In the genomic region with DNA sequence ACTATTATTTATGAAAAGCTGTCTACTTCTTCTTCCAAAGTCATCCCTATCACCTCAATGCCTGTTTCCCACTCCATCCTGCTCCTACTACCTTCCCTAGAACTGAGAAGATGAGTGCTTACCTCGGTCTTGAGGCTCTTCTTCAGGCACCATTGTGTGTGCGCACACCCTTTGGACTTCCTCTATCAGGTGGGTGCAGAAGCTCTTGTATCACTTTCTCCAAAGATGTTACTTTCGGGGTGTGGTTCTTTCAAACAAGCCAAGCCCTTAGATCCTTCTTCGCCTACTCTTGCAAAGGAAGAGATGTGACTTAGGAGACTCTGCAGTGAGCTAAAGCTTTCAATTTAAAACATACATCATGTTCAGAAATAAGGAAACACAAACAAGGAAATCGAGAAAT, we compare ENCODE assay signal across 30 cellular contexts. TPM values are rescaled to one million over a fixed set of nuclear protein-coding genes. Genes with fewer than 3 reads are reported as not detected.
"Had no signal": no experiment of that assay in that cellular context is flagged by ENCODE, and none has a peak within 500 bp of the region (broad histone marks: within the 10 kb centered on the region; RNA-seq: fewer than 3 reads in every experiment).

A gene with protein sequence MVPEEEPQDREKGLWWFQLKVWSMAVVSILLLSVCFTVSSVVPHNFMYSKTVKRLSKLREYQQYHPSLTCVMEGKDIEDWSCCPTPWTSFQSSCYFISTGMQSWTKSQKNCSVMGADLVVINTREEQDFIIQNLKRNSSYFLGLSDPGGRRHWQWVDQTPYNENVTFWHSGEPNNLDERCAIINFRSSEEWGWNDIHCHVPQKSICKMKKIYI (minus strand): TSS at position 180 of the 400 bp plus-strand sequence. CDS start 27 bp downstream, at position 153.

- DNase-seq: activated CD4-positive, alpha-beta memory T cell treated with anti-CD3 and anti-CD28 coated beads for 36 hours; activated CD4-positive, alpha-beta T cell treated with anti-CD3 and anti-CD28 coated beads for 4 hours; activated effector memory CD4-positive, alpha-beta T cell treated with Interleukin-2 at 50 U/mL for 16 hours; activated naive CD4-positive, alpha-beta T cell treated with anti-CD3 and anti-CD28 coated beads for 36 hours; activated naive CD8-positive, alpha-beta T cell treated with anti-CD3 and anti-CD28 coated beads, Interleukin-2, amount 10 ng/mL, durations not matched to agents 7 days and 5 days; activated T-cell treated with anti-CD3 and anti-CD28 coated beads, Interleukin-2, amount 50 U/mL, for 48 hours; amniotic stem cell; dorsolateral prefrontal cortex; glutamatergic neuron; immature natural killer cell; lower lobe of right lung; naive thymus-derived CD4-positive, alpha-beta T cell; right lobe of liver; stimulated activated CD4-positive, alpha-beta T cell treated with anti-CD3 and anti-CD28 coated beads, Interleukin-1b, Interleukin-23, amount 100 ng/mL, for 48 hours; substantia nigra; transverse colon had no signal

- H3K27ac ChIP-seq: breast epithelium, dorsolateral prefrontal cortex, esophagus muscularis mucosa, hepatocyte, lower lobe of right lung, parathyroid adenoma, right lobe of liver, transverse colon had no signal

- H3K4me1 Mint-ChIP-seq: activated naive CD8-positive, alpha-beta T cell treated with anti-CD3 and anti-CD28 coated beads, Interleukin-2, amount 10 ng/mL, durations not matched to agents 7 days and 5 days had no signal

- H3K9me3 Mint-ChIP-seq: activated CD4-positive, alpha-beta memory T cell treated with anti-CD3 and anti-CD28 coated beads for 36 hours; activated naive CD4-positive, alpha-beta T cell treated with anti-CD3 and anti-CD28 coated beads for 36 hours; central memory CD8-positive, alpha-beta T cell; stimulated activated naive CD8-positive, alpha-beta T cell treated with anti-CD3 and anti-CD28 coated beads, Interleukin-15, Interleukin-2, amounts not matched to agents 100 ng/mL and 50 ng/mL, for 24 hours had no signal

- ATAC-seq: left lobe of liver; lower lobe of right lung; naive thymus-derived CD4-positive, alpha-beta T cell; right lobe of liver had no signal

- H3K27me3 Mint-ChIP-seq: activated naive CD8-positive, alpha-beta T cell treated with anti-CD3 and anti-CD28 coated beads, Interleukin-2, amount 10 ng/mL, durations not matched to agents 7 days and 5 days; central memory CD8-positive, alpha-beta T cell; naive thymus-derived CD4-positive, alpha-beta T cell; stimulated activated naive CD8-positive, alpha-beta T cell treated with anti-CD3 and anti-CD28 coated beads, Interleukin-15, Interleukin-2, amounts not matched to agents 100 ng/mL and 50 ng/mL, for 24 hours had no signal

- H3K4me1 ChIP-seq: breast epithelium, esophagus muscularis mucosa, lower lobe of right lung, parathyroid adenoma, right lobe of liver, transverse colon had no signal

- H3K36me3 Mint-ChIP-seq: activated CD4-positive, alpha-beta memory T cell treated with anti-CD3 and anti-CD28 coated beads for 36 hours; activated naive CD8-positive, alpha-beta T cell treated with anti-CD3 and anti-CD28 coated beads, Interleukin-2, amount 10 ng/mL, durations not matched to agents 7 days and 5 days; naive thymus-derived CD4-positive, alpha-beta T cell had no signal

- H3K4me3 ChIP-seq: breast epithelium, dorsolateral prefrontal cortex, esophagus muscularis mucosa, hepatocyte, lower lobe of right lung, right lobe of liver, skin epidermis, transverse colon had no signal

- H3K27ac Mint-ChIP-seq: activated CD4-positive, alpha-beta memory T cell treated with anti-CD3 and anti-CD28 coated beads for 36 hours; activated naive CD4-positive, alpha-beta T cell treated with anti-CD3 and anti-CD28 coated beads for 36 hours; activated naive CD8-positive, alpha-beta T cell treated with anti-CD3 and anti-CD28 coated beads, Interleukin-2, amount 10 ng/mL, durations not matched to agents 7 days and 5 days; stimulated activated naive CD8-positive, alpha-beta T cell treated with anti-CD3 and anti-CD28 coated beads, Interleukin-15, Interleukin-2, amounts not matched to agents 100 ng/mL and 50 ng/mL, for 24 hours had no signal

- H3K9me3 ChIP-seq: esophagus muscularis mucosa, lower lobe of right lung, right lobe of liver, transverse colon had no signal

- FAIRE-seq: colon, frontal cortex, urothelium cell line had no signal

- H3K27me3 ChIP-seq: breast epithelium, dorsolateral prefrontal cortex, esophagus muscularis mucosa, hepatocyte, right lobe of liver, transverse colon had no signal

- H3K36me3 ChIP-seq: breast epithelium, esophagus muscularis mucosa, lower lobe of right lung, right lobe of liver, transverse colon had no signal

- H3K4me3 Mint-ChIP-seq: activated CD4-positive, alpha-beta memory T cell treated with anti-CD3 and anti-CD28 coated beads for 36 hours; activated naive CD4-positive, alpha-beta T cell treated with anti-CD3 and anti-CD28 coated beads for 36 hours; activated naive CD8-positive, alpha-beta T cell treated with anti-CD3 and anti-CD28 coated beads, Interleukin-2, amount 10 ng/mL, durations not matched to agents 7 days and 5 days; central memory CD8-positive, alpha-beta T cell; naive thymus-derived CD4-positive, alpha-beta T cell; stimulated activated naive CD8-positive, alpha-beta T cell treated with anti-CD3 and anti-CD28 coated beads, Interleukin-15, Interleukin-2, amounts not matched to agents 100 ng/mL and 50 ng/mL, for 24 hours had no signal

RNA-seq across cellular contexts. Expression of the gene that starts here (rescaled TPM):
- total RNA-seq: activated CD4-positive, alpha-beta memory T cell treated with anti-CD3 and anti-CD28 coated beads for 36 hours; activated naive CD4-positive, alpha-beta T cell treated with anti-CD3 and anti-CD28 coated beads for 36 hours; activated naive CD8-positive, alpha-beta T cell treated with anti-CD3 and anti-CD28 coated beads, Interleukin-2, amount 10 ng/mL, durations not matched to agents 7 days and 5 days; breast epithelium; dorsolateral prefrontal cortex; esophagus muscularis mucosa; frontal cortex; hepatocyte; kidney epithelial cell; left lobe of liver; lower lobe of right lung; mesenteric fat pad; mucosa of gallbladder; right lobe of liver; transverse colon had no signal
- polyA plus RNA-seq: hepatocyte; naive thymus-derived CD4-positive, alpha-beta T cell had no signal
